1 cellular context compared by ENCODE assay signal in the genomic region with DNA sequence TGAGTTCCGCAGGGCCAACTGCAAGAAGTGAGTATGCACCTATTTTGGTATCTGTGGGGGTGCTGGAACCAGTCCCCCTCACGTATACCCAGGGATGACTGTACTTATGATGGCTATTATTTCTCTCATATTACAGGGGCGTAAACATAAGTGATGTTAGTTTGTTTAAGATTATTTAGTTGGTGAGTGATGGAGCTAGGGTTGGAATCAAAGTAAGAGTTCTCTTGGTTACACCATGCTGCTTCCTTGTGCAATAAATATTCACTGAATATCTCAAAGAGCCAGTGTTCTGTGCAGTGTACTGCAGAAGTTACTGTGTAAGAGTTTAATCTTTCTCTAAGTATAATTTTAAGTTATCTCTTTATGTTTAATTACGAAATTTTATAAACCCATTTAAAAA.
TF ChIP-seq lines count a peak whose summit lies in the region.

No MANE protein-coding gene starts in this region.

TF ChIP-seq in K562, 482 proteins besides CTCF, POLR2A, EP300 and RAD21:
- no peak for TF ChIP-seq ZNF436 (CRISPR knock-in tag; IDR thresholded peaks at IDR 0.05)
- no peak for TF ChIP-seq NFE2L1 (tag; IDR thresholded peaks at IDR 0.05; ENCODE audit: borderline replicate concordance, low read depth)
- TF ChIP-seq, protein P1, sequence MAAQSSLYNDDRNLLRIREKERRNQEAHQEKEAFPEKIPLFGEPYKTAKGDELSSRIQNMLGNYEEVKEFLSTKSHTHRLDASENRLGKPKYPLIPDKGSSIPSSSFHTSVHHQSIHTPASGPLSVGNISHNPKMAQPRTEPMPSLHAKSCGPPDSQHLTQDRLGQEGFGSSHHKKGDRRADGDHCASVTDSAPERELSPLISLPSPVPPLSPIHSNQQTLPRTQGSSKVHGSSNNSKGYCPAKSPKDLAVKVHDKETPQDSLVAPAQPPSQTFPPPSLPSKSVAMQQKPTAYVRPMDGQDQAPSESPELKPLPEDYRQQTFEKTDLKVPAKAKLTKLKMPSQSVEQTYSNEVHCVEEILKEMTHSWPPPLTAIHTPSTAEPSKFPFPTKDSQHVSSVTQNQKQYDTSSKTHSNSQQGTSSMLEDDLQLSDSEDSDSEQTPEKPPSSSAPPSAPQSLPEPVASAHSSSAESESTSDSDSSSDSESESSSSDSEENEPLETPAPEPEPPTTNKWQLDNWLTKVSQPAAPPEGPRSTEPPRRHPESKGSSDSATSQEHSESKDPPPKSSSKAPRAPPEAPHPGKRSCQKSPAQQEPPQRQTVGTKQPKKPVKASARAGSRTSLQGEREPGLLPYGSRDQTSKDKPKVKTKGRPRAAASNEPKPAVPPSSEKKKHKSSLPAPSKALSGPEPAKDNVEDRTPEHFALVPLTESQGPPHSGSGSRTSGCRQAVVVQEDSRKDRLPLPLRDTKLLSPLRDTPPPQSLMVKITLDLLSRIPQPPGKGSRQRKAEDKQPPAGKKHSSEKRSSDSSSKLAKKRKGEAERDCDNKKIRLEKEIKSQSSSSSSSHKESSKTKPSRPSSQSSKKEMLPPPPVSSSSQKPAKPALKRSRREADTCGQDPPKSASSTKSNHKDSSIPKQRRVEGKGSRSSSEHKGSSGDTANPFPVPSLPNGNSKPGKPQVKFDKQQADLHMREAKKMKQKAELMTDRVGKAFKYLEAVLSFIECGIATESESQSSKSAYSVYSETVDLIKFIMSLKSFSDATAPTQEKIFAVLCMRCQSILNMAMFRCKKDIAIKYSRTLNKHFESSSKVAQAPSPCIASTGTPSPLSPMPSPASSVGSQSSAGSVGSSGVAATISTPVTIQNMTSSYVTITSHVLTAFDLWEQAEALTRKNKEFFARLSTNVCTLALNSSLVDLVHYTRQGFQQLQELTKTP (IDR thresholded peaks at IDR 0.05; ENCODE audit: low read depth in 1 of 2, partially characterized antibody in 2 of 2), result no peak
- no peak for TF ChIP-seq POLR2H (tag; IDR thresholded peaks at IDR 0.05; ENCODE audit: low read depth)
- no peak for TF ChIP-seq TCF7 (IDR thresholded peaks at IDR 0.05; ENCODE audit: borderline replicate concordance)
- TF ChIP-seq, protein P2, sequence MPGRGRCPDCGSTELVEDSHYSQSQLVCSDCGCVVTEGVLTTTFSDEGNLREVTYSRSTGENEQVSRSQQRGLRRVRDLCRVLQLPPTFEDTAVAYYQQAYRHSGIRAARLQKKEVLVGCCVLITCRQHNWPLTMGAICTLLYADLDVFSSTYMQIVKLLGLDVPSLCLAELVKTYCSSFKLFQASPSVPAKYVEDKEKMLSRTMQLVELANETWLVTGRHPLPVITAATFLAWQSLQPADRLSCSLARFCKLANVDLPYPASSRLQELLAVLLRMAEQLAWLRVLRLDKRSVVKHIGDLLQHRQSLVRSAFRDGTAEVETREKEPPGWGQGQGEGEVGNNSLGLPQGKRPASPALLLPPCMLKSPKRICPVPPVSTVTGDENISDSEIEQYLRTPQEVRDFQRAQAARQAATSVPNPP (IDR thresholded peaks at IDR 0.05; ENCODE audit: borderline replicate concordance, insufficient read depth, insufficient read length), result no peak
- TF ChIP-seq NRF1 (conservative IDR thresholded peaks at IDR 0.05 in 1 of 2, IDR thresholded peaks at IDR 0.05 in 1 of 2), result no peak
- TF ChIP-seq, protein P3, sequence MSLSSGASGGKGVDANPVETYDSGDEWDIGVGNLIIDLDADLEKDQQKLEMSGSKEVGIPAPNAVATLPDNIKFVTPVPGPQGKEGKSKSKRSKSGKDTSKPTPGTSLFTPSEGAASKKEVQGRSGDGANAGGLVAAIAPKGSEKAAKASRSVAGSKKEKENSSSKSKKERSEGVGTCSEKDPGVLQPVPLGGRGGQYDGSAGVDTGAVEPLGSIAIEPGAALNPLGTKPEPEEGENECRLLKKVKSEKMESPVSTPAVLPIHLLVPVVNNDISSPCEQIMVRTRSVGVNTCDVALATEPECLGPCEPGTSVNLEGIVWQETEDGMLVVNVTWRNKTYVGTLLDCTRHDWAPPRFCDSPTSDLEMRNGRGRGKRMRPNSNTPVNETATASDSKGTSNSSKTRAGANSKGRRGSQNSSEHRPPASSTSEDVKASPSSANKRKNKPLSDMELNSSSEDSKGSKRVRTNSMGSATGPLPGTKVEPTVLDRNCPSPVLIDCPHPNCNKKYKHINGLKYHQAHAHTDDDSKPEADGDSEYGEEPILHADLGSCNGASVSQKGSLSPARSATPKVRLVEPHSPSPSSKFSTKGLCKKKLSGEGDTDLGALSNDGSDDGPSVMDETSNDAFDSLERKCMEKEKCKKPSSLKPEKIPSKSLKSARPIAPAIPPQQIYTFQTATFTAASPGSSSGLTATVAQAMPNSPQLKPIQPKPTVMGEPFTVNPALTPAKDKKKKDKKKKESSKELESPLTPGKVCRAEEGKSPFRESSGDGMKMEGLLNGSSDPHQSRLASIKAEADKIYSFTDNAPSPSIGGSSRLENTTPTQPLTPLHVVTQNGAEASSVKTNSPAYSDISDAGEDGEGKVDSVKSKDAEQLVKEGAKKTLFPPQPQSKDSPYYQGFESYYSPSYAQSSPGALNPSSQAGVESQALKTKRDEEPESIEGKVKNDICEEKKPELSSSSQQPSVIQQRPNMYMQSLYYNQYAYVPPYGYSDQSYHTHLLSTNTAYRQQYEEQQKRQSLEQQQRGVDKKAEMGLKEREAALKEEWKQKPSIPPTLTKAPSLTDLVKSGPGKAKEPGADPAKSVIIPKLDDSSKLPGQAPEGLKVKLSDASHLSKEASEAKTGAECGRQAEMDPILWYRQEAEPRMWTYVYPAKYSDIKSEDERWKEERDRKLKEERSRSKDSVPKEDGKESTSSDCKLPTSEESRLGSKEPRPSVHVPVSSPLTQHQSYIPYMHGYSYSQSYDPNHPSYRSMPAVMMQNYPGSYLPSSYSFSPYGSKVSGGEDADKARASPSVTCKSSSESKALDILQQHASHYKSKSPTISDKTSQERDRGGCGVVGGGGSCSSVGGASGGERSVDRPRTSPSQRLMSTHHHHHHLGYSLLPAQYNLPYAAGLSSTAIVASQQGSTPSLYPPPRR (CRISPR knock-in tag; IDR thresholded peaks at IDR 0.05; ENCODE audit: borderline replicate concordance), result no peak
- TF ChIP-seq, protein P4, sequence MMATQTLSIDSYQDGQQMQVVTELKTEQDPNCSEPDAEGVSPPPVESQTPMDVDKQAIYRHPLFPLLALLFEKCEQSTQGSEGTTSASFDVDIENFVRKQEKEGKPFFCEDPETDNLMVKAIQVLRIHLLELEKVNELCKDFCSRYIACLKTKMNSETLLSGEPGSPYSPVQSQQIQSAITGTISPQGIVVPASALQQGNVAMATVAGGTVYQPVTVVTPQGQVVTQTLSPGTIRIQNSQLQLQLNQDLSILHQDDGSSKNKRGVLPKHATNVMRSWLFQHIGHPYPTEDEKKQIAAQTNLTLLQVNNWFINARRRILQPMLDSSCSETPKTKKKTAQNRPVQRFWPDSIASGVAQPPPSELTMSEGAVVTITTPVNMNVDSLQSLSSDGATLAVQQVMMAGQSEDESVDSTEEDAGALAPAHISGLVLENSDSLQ (IDR thresholded peaks at IDR 0.05), result no peak
- no peak for TF ChIP-seq ZNF133 (CRISPR knock-in tag; IDR thresholded peaks at IDR 0.05)
- no peak for TF ChIP-seq FOXP1 (CRISPR knock-in tag; IDR thresholded peaks at IDR 0.05)
- TF ChIP-seq GATAD2B (IDR thresholded peaks at IDR 0.05; ENCODE audit: borderline replicate concordance), result no peak
- TF ChIP-seq ZFP1 (CRISPR knock-in tag; IDR thresholded peaks at IDR 0.05), result no peak
- no peak for TF ChIP-seq PHF8 (IDR thresholded peaks at IDR 0.05; ENCODE audit: borderline replicate concordance, low read length)
- TF ChIP-seq ERF (CRISPR knock-in tag; IDR thresholded peaks at IDR 0.05), result no peak
- no peak for TF ChIP-seq MBD2 (IDR thresholded peaks at IDR 0.05; ENCODE audit: borderline replicate concordance, low read depth)
- TF ChIP-seq ARHGAP35 (IDR thresholded peaks at IDR 0.05; ENCODE audit: partially characterized antibody), result no peak
- TF ChIP-seq, protein P5, sequence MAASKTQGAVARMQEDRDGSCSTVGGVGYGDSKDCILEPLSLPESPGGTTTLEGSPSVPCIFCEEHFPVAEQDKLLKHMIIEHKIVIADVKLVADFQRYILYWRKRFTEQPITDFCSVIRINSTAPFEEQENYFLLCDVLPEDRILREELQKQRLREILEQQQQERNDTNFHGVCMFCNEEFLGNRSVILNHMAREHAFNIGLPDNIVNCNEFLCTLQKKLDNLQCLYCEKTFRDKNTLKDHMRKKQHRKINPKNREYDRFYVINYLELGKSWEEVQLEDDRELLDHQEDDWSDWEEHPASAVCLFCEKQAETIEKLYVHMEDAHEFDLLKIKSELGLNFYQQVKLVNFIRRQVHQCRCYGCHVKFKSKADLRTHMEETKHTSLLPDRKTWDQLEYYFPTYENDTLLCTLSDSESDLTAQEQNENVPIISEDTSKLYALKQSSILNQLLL (CRISPR knock-in tag; IDR thresholded peaks at IDR 0.05; ENCODE audit: borderline replicate concordance), result no peak
